8 cellular contexts compared by ENCODE assay signal in genomic region chr20:43942661-43943285, GRCh38. TPM values are rescaled to one million over a fixed set of nuclear protein-coding genes. Genes with fewer than 3 reads are reported as not detected.
DNase-seq lines count a peak whose midpoint lies in the region; ATAC-seq and TF ChIP-seq lines count a peak whose summit lies in the region.

No MANE protein-coding gene starts in this region.

- WGBS in thyroid gland, 2 donors = 77 to 84% methylated on average over 9 of the region's 9 CpGs
- WGBS in tibial nerve, 2 donors = 51 to 63% methylated on average over 6 to 9 of the region's 9 CpGs

- H3K4me2 ChIP-seq in KMS-11 = peak overlapping the region; percentile 64

- DNase-seq in Caki2 (ENCODE audit: low read depth) (peak; percentile 55), GM19238 (ENCODE audit: insufficient read length, low spot score) (peak; percentile 49), WTC11 (ENCODE audit: low spot score) (no peak), kidney glomerular epithelial cell (lab: John Stamatoyannopoulos, UW) (peak; percentile 28), thyroid gland (no peak), tibial nerve (ENCODE audit: low spot score in 2 of 2) (no peak)

- ATAC-seq in WTC11 (no peak), GM19328 (IDR thresholded peaks at IDR 0.05; ENCODE audit: unreplicated experiment) (no peak)

- H3K4me3 ChIP-seq in KMS-11 (IDR thresholded peaks at IDR 0.05; ENCODE audit: insufficient read depth, low read depth, low read length) = peak overlapping the region; percentile 18
- no peak overlapping the region for H3K4me3 ChIP-seq in thyroid gland (replicated peaks in 1 of 3)
- H3K4me3 ChIP-seq in tibial nerve = no peak overlapping the region

- H3K9me3 ChIP-seq in thyroid gland (no peaks in the 10 kb centered on the region), tibial nerve (no peaks in the 10 kb centered on the region)

- H2AFZ ChIP-seq in KMS-11 (ENCODE audit: low read depth) = no peak overlapping the region

- TF ChIP-seq POLR2A in thyroid gland (IDR thresholded peaks at IDR 0.05) (no peak), tibial nerve (IDR thresholded peaks at IDR 0.05) (no peak)

- H3K36me3 Mint-ChIP-seq in WTC11 = no peaks in the 10 kb centered on the region

- CTCF ChIA-PET in WTC11 (lab: Charles Lee) = interaction anchor here (0.8 to 2.4 kb wide), 6 partner anchors 11 to 193 kb away, joined by 3 to 7 read pairs (median 4); no protein-coding TSS in a partner anchor

- no peaks in the 10 kb centered on the region for H3K27me3 Mint-ChIP-seq in WTC11 (ENCODE audit: low read depth)

- peak overlapping the region; percentile 44; the same call in 1 of the 2 replicates for H3K27ac Mint-ChIP-seq in WTC11

- H3K4me1 ChIP-seq in KMS-11 (ENCODE audit: low read depth, poor library complexity, severe bottlenecking) = peaks cover 100% of the 10 kb centered on the region
- H3K4me1 ChIP-seq in thyroid gland = peaks cover 18 to 30% of the 10 kb centered on the region in 2 donors
- peaks cover 0 to 32% (median 9%) of the 10 kb centered on the region in 4 donors for H3K4me1 ChIP-seq in tibial nerve

- TF ChIP-seq EP300 in tibial nerve (IDR thresholded peaks at IDR 0.05) = peak in 1 of 2 donors; percentile 30

- H3K36me3 ChIP-seq in KMS-11 (ENCODE audit: insufficient read depth) (no peaks in the 10 kb centered on the region), thyroid gland (no peaks in the 10 kb centered on the region), tibial nerve (no peaks in the 10 kb centered on the region)

- H3K9me3 Mint-ChIP-seq in WTC11 = peaks cover 3% of the 10 kb centered on the region; the same call in 1 of the 2 replicates

- H3K79me2 ChIP-seq in KMS-11 (ENCODE audit: insufficient read depth, low read depth) = peaks cover 97% of the 10 kb centered on the region

- H3K9ac ChIP-seq in KMS-11 = peak overlapping the region; percentile 74

- POLR2A ChIA-PET in WTC11 (lab: Charles Lee) = interaction anchor here (0.6 to 0.7 kb wide), 2 partner anchors 78 to 102 kb away, joined by 3 to 4 read pairs; no protein-coding TSS in a partner anchor

- H3K27ac ChIP-seq in KMS-11 = peak overlapping the region; percentile 95
- H3K27ac ChIP-seq in thyroid gland = no peak overlapping the region
- H3K27ac ChIP-seq in tibial nerve = peak overlapping the region in 1 of 4 donors; percentile 7

- H3K4me1 Mint-ChIP-seq in WTC11 = peaks cover 24% of the 10 kb centered on the region

- H3K4me3 Mint-ChIP-seq in WTC11 = no peak overlapping the region

- no peaks in the 10 kb centered on the region for H4K20me1 ChIP-seq in KMS-11 (ENCODE audit: insufficient read depth)

- in situ Hi-C loops in Caki2 (cut with HindIII; ENCODE audit: low pct_unique_long_range_greater_than_20kb, low sequenced_read_pairs) = loop anchor here (10.0 kb wide), 1 partner anchor 52 kb away; no protein-coding TSS in a partner anchor

- intact Hi-C loops in thyroid gland (cut with DNase I) = no loop called here

- H3K27me3 ChIP-seq in KMS-11 (ENCODE audit: insufficient read depth, low read depth) (no peaks in the 10 kb centered on the region), thyroid gland (no peaks in the 10 kb centered on the region), tibial nerve (no peaks in the 10 kb centered on the region)

- no peak for TF ChIP-seq CTCF in KMS-11 (conservative IDR thresholded peaks at IDR 0.05; ENCODE audit: low read depth, low read length)
- TF ChIP-seq CTCF in WTC11 (IDR thresholded peaks at IDR 0.05) = no peak
- TF ChIP-seq CTCF in thyroid gland (IDR thresholded peaks at IDR 0.05) = no peak
- no peak for TF ChIP-seq CTCF in tibial nerve (IDR thresholded peaks at IDR 0.05)

TF ChIP-seq in WTC11, 78 proteins besides CTCF, POLR2A, EP300 and RAD21:
- TF ChIP-seq NR3C1 (CRISPR knock-in tag; conservative IDR thresholded peaks at IDR 0.05; ENCODE audit: low read depth) (no peak), TCF7 (CRISPR knock-in tag; IDR thresholded peaks at IDR 0.05; ENCODE audit: low read depth) (no peak), CREM (CRISPR knock-in tag; IDR thresholded peaks at IDR 0.05) (no peak), ATF6 (CRISPR knock-in tag; IDR thresholded peaks at IDR 0.05) (no peak), CDX4 (CRISPR knock-in tag; IDR thresholded peaks at IDR 0.05; ENCODE audit: borderline replicate concordance) (no peak), ZNF263 (CRISPR knock-in tag; IDR thresholded peaks at IDR 0.05; ENCODE audit: low read depth) (no peak), ATF1 (CRISPR knock-in tag; IDR thresholded peaks at IDR 0.05) (no peak), E2F1 (CRISPR knock-in tag; IDR thresholded peaks at IDR 0.05) (no peak), IRF1 (CRISPR knock-in tag; IDR thresholded peaks at IDR 0.05) (no peak), ERG (CRISPR knock-in tag; IDR thresholded peaks at IDR 0.05) (no peak), ELF4 (CRISPR knock-in tag; IDR thresholded peaks at IDR 0.05; ENCODE audit: low read depth) (no peak), ZBTB21 (CRISPR knock-in tag; IDR thresholded peaks at IDR 0.05; ENCODE audit: borderline replicate concordance) (no peak)

RNA-seq across cellular contexts. Expression of gene TOX2, which starts 28.1 kb away (rescaled TPM):
- total RNA-seq in Caki2 (2014; rRNA removed; shearing (Covaris generic); ENCODE audit: low replicate concordance) = not detected in 2 replicates
- 1.9 to 3.4 TPM (median 2.4 TPM) in 3 replicates for total RNA-seq in WTC11 (2021)
- 1 to 10 TPM; 3.4 to 7.7 (median 5.2) TPM for total RNA-seq in thyroid gland
- total RNA-seq in tibial nerve = 1 to 10 TPM; 1.3 to 3.3 (median 1.9) TPM

Comparison
In these comparisons a context has a peak if more than half of its experiments do, and no peak if none do; other contexts are left out.
1. DNase-seq: peak in Caki2 (single experiment), GM19238 (single experiment) and kidney glomerular epithelial cell (single experiment); none in WTC11 (single experiment), thyroid gland (0 of 2) and tibial nerve (0 of 2).